In genomic region chr15:62306851-62307504, GRCh38 we compare ENCODE assay signal across 8 cellular contexts.
DNase-seq lines count a peak whose midpoint lies in the region; ATAC-seq, FAIRE-seq and TF ChIP-seq lines count a peak whose summit lies in the region.

No MANE protein-coding gene starts in this region.

- peak; percentile 79 for DNase-seq in DMS 273 (lab: John Stamatoyannopoulos, UW; ENCODE audit: unreplicated experiment)
- peak in 1 of 2 experiments; percentile 54 for DNase-seq in HL-60 (ENCODE audit: low read depth in 1 of 2, low spot score in 1 of 2)
- DNase-seq in NCI-H774 (lab: John Stamatoyannopoulos, UW) = peak; percentile 78
- peak; percentile 40 to 70 (median 51) for DNase-seq in K562 (ENCODE audit: extremely low read depth in 1 of 4, low spot score in 3 of 4)
- DNase-seq in iPS-NIHi11 (ENCODE audit: low spot score) = peak; percentile 82
- no peak for DNase-seq in activated CD4-positive, CD25-positive, alpha-beta regulatory T cell (lab: John Stamatoyannopoulos, UW)
- no peak for DNase-seq in T-helper 9 cell

- FAIRE-seq in K562 (lab: Jason Lieb, UNC) = peak; percentile 78

- POLR2A ChIA-PET in K562 (lab: Yijun Ruan, JAX) = no interaction called here

- no peaks in the 10 kb centered on the region for H3K9me1 ChIP-seq in K562 (ENCODE audit: control insufficient read depth, insufficient read depth, low read length)

- no peaks in the 10 kb centered on the region; a peak in 1 of 5 replicates for H3K4me1 ChIP-seq in K562 (replicated peaks in 1 of 2; ENCODE audit: control insufficient read depth in 2 of 2, insufficient read depth in 2 of 2, low read length in 2 of 2)
- peaks cover 0 to 26% (median 19%) of the 10 kb centered on the region in 5 donors for H3K4me1 ChIP-seq in subcutaneous abdominal adipose tissue (ENCODE audit: control insufficient read depth in 5 of 5, insufficient read depth in 5 of 5, low read length in 5 of 5)

- H3K9me3 ChIP-seq in K562 (replicated peaks; ENCODE audit: control insufficient read depth, insufficient read depth, low read depth, low read length) (no peaks in the 10 kb centered on the region), subcutaneous abdominal adipose tissue (ENCODE audit: control insufficient read depth in 5 of 5, low read length in 5 of 5) (no peaks in the 10 kb centered on the region)

- no peaks in the 10 kb centered on the region for H3K79me2 ChIP-seq in K562 (ENCODE audit: control insufficient read depth, insufficient read depth, low read length)

- no peak overlapping the region for H3K27ac ChIP-seq in HL-60 (replicated peaks)
- H3K27ac ChIP-seq in K562 (ENCODE audit: extremely low read depth, low read depth, low read length) = no peak overlapping the region
- H3K27ac ChIP-seq in subcutaneous abdominal adipose tissue (ENCODE audit: low read depth, low read length) = peak overlapping the region; percentile 4

- TF ChIP-seq CTCF in HL-60 (IDR thresholded peaks at IDR 0.05; ENCODE audit: insufficient read depth, low read length) (peak; percentile 22), K562 (IDR thresholded peaks at IDR 0.05 in 2 of 3, conservative IDR thresholded peaks at IDR 0.05 in 1 of 3; ENCODE audit: insufficient read depth in 2 of 3, low read depth in 1 of 3, low read length in 3 of 3) (peak; percentile 50 to 68 (median 67); a peak in 5 of 6 replicates)

- H3K9ac ChIP-seq in K562 (ENCODE audit: insufficient read depth in 1 of 2, low read depth in 2 of 2, low read length in 2 of 2) = no peak overlapping the region
- no peak overlapping the region for H3K9ac ChIP-seq in subcutaneous abdominal adipose tissue (ENCODE audit: low read length in 5 of 5)

- H3K36me3 ChIP-seq in K562 (ENCODE audit: control insufficient read depth, insufficient read depth, low read length) (no peaks in the 10 kb centered on the region), subcutaneous abdominal adipose tissue (ENCODE audit: control insufficient read depth in 5 of 5, insufficient read depth in 5 of 5, low read length in 5 of 5) (no peaks in the 10 kb centered on the region)

- intact Hi-C loops in K562 (cut with micrococcal nuclease) = loop anchor here (10.0 kb wide), 1 partner anchor 222 kb away; no protein-coding TSS in a partner anchor

- H4K20me1 ChIP-seq in K562 (replicated peaks; ENCODE audit: control insufficient read depth, insufficient read depth, low read length) = no peaks in the 10 kb centered on the region

- H3K27me3 ChIP-seq in HL-60 (ENCODE audit: insufficient read depth, poor library complexity, severe bottlenecking) (peaks cover 5% of the 10 kb centered on the region), K562 (ENCODE audit: control insufficient read depth in 2 of 2, insufficient read depth in 2 of 2, low read length in 2 of 2) (peaks cover 2 to 4% of the 10 kb centered on the region in 2 experiments; a peak in 3 of 5 replicates), subcutaneous abdominal adipose tissue (ENCODE audit: control insufficient read depth in 5 of 5, insufficient read depth in 4 of 5, low read length in 5 of 5) (no peaks in the 10 kb centered on the region)

- TF ChIP-seq EP300 in K562 (IDR thresholded peaks at IDR 0.05; ENCODE audit: low read length) = no peak

- 0% methylated on average over 9 of the region's 9 CpGs for WGBS in K562 (ENCODE audit: insufficient coverage, low coverage, missing lambda C conversion rate)

- TF ChIP-seq RAD21 in K562 (CRISPR knock-in tag; conservative IDR thresholded peaks at IDR 0.05 in 1 of 2, IDR thresholded peaks at IDR 0.05 in 1 of 2) = peak; percentile 65 to 68

- no peak overlapping the region for H3K4me2 ChIP-seq in K562 (ENCODE audit: insufficient read depth, low read length)

- peak; percentile 97 for ATAC-seq in K562

- in situ Hi-C loops in K562 (cut with MboI) = no loop called here

- no peak overlapping the region for H2AFZ ChIP-seq in K562 (ENCODE audit: low read depth, low read length)

- no peak for TF ChIP-seq POLR2A in K562 (conservative IDR thresholded peaks at IDR 0.05)

- no TSS peak for BruUV-seq in K562 (replicated peaks; lab: Mats Ljungman, UMichigan)

- H3K4me3 ChIP-seq in HL-60 (replicated peaks; ENCODE audit: insufficient read depth, low read length) = no peak overlapping the region
- H3K4me3 ChIP-seq in K562 = no peak overlapping the region
- H3K4me3 ChIP-seq in subcutaneous abdominal adipose tissue (ENCODE audit: low read depth in 1 of 5, low read length in 5 of 5) = peak overlapping the region in 1 of 5 donors; percentile 16

- CTCF ChIA-PET in K562 (lab: Yijun Ruan, JAX; ENCODE audit: low intra/inter-chr PET ratio) = interaction anchor here (1.4 to 1.6 kb wide), 2 partner anchors 52 to 435 kb away, joined by 3 to 4 read pairs; no protein-coding TSS in a partner anchor

TF ChIP-seq in K562, 482 proteins besides CTCF, POLR2A, EP300 and RAD21:
- TF ChIP-seq NFATC3 (IDR thresholded peaks at IDR 0.05) = no peak
- TF ChIP-seq FOXK2 (conservative IDR thresholded peaks at IDR 0.05 in 1 of 2, IDR thresholded peaks at IDR 0.05 in 1 of 2; ENCODE audit: low read depth in 2 of 2) = no peak
- peak; percentile 48 for TF ChIP-seq DEAF1 (CRISPR knock-in tag; IDR thresholded peaks at IDR 0.05)
- 0 out of 2 replicates have a peak, but pooled peaks have one; percentile 14 for TF ChIP-seq RB1 (IDR thresholded peaks at IDR 0.05; ENCODE audit: low read depth)
- 0 out of 2 replicates have a peak, but pooled peaks have one; percentile 23 for TF ChIP-seq SMC3 (conservative IDR thresholded peaks at IDR 0.05; ENCODE audit: insufficient read depth, low read depth, low read length)
- no peak for TF ChIP-seq BRD9 (IDR thresholded peaks at IDR 0.05; ENCODE audit: low read depth, partially characterized antibody)

Comparison
In these comparisons a context has a peak if more than half of its experiments do, and no peak if none do; other contexts are left out.
1. DNase-seq: peak in DMS 273 (single experiment), NCI-H774 (single experiment), K562 (4 of 4) and iPS-NIHi11 (single experiment); none in activated CD4-positive, CD25-positive, alpha-beta regulatory T cell (0 of 4) and T-helper 9 cell (single experiment).